In the genomic region with DNA sequence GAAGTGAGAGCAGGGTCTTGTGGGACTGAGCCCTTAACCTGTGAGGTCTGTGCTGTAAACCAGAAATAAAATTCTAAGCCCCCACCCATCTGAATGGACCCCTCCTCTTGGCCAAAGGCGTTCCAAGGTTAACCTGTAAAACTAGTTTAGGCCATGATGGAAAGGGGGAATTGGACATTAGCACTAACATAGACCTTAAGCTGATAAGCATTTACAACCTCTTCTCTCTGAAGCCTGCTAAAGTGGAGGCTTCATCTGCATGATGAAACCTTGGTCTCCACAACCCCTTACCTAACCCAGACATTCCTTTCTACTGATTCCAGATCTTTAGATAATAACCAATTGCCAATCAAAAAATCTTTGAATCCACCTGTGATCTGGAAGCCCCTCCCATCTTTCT, we compare ENCODE assay signal across 20 cellular contexts. TPM values are rescaled to one million over a fixed set of nuclear protein-coding genes. Genes with fewer than 3 reads are reported as not detected.
DNase-seq lines count a peak whose midpoint lies in the region; ATAC-seq and TF ChIP-seq lines count a peak whose summit lies in the region.
"Had no signal": no experiment of that assay in that cellular context is flagged by ENCODE, and none has a peak within 500 bp of the region (broad histone marks: within the 10 kb centered on the region; RNA-seq: fewer than 3 reads in every experiment).

No MANE protein-coding gene starts in this region.

- H3K4me1 ChIP-seq in trophoblast cell (ENCODE audit: control insufficient read depth in 1 of 2, insufficient read depth in 2 of 2, low read length in 2 of 2) (peaks cover 23 to 25% of the 10 kb centered on the region in 2 experiments), esophagus muscularis mucosa (peaks cover 0 to 5% (median 4%) of the 10 kb centered on the region in 4 donors)

- no peak for TF ChIP-seq CTCF in esophagus muscularis mucosa (IDR thresholded peaks at IDR 0.05)

- H3K4me3 ChIP-seq in trophoblast cell (ENCODE audit: low read depth, low read length) (no peak overlapping the region), esophagus muscularis mucosa (no peak overlapping the region)
- H3K4me3 ChIP-seq: BLaER1 had no signal

- H3K27me3 ChIP-seq in trophoblast cell (ENCODE audit: insufficient read depth, low read length) (no peaks in the 10 kb centered on the region), esophagus muscularis mucosa (no peaks in the 10 kb centered on the region)
- H3K27me3 ChIP-seq: BLaER1 had no signal

- DNase-seq in ELF-1 (ENCODE audit: low read depth, low spot score) = peak; percentile 76
- peak; percentile 16 for DNase-seq in left kidney (ENCODE audit: low read depth, low spot score)
- DNase-seq in trophoblast cell = peak in 1 of 2 donors; percentile 20
- no peak for DNase-seq in occipital lobe (lab: John Stamatoyannopoulos, UW)
- DNase-seq in esophagus muscularis mucosa (ENCODE audit: extremely low spot score) = no peak
- no peak for DNase-seq in iPS-NIHi7 (ENCODE audit: extremely low spot score)
- DNase-seq in retina = no peak
- DNase-seq: 8988T; Calu3; CD4-positive, alpha-beta memory T cell; DMS79 treated with DMSO at 0.1 percent for 48 hours; GOT3; H7 had no signal

- H3K27ac ChIP-seq in trophoblast cell (ENCODE audit: low read depth, low read length) (peak overlapping the region; percentile 91), esophagus muscularis mucosa (replicated peaks in 1 of 4) (no peak overlapping the region)
- H3K27ac ChIP-seq: BLaER1 had no signal

- no CpG with 5 or more reads among the region's 1 CpG for WGBS in trophoblast cell (ENCODE audit: extremely low coverage, insufficient coverage, insufficient read length)
- 88% methylated on average over 1 of the region's 1 CpG for WGBS in esophagus muscularis mucosa

- peak overlapping the region; percentile 14 for H4K8ac ChIP-seq in trophoblast cell (ENCODE audit: low read depth, low read length)

- peaks cover 9% of the 10 kb centered on the region for H3K27me3 Mint-ChIP-seq in activated T-helper 17 cell treated with anti-CD3 and anti-CD28 coated beads, Interleukin-2, amount 50 U/mL, for 72 hours

- no peak overlapping the region for H3K9ac ChIP-seq in trophoblast cell (ENCODE audit: low read length)
- H3K9ac ChIP-seq: BLaER1 had no signal

- no peak overlapping the region for H2AK5ac ChIP-seq in trophoblast cell (ENCODE audit: low read length)

- H3K4me1 Mint-ChIP-seq in activated T-helper 17 cell treated with anti-CD3 and anti-CD28 coated beads, Interleukin-2, amount 50 U/mL, for 72 hours = peaks cover 6% of the 10 kb centered on the region

- H3K9me3 Mint-ChIP-seq in activated T-helper 17 cell treated with anti-CD3 and anti-CD28 coated beads, Interleukin-2, amount 50 U/mL, for 72 hours = no peaks in the 10 kb centered on the region
- H3K9me3 Mint-ChIP-seq: CD14-positive monocyte; CD4-positive, alpha-beta memory T cell; IgD-negative memory B cell had no signal

- peak overlapping the region; percentile 71 for H2BK120ac ChIP-seq in trophoblast cell (ENCODE audit: insufficient read depth, low read length, poor library complexity)

- H3K36me3 Mint-ChIP-seq in activated T-helper 17 cell treated with anti-CD3 and anti-CD28 coated beads, Interleukin-2, amount 50 U/mL, for 72 hours (ENCODE audit: low read depth) = no peaks in the 10 kb centered on the region
- H3K36me3 Mint-ChIP-seq: CD14-positive monocyte; CD4-positive, alpha-beta memory T cell had no signal

- no peak for TF ChIP-seq POLR2A in esophagus muscularis mucosa (IDR thresholded peaks at IDR 0.05; ENCODE audit: low read depth)

- H3K36me3 ChIP-seq in trophoblast cell (ENCODE audit: control insufficient read depth in 1 of 2, insufficient read depth in 2 of 2, low read length in 2 of 2) = no peaks in the 10 kb centered on the region
- H3K36me3 ChIP-seq in esophagus muscularis mucosa = no peaks in the 10 kb centered on the region
- H3K36me3 ChIP-seq: BLaER1 had no signal

- peaks cover 21% of the 10 kb centered on the region for H3K79me1 ChIP-seq in trophoblast cell (ENCODE audit: low read length)

- peak overlapping the region; percentile 62 for H3K14ac ChIP-seq in trophoblast cell (ENCODE audit: low read length)

- H3K9me3 ChIP-seq in trophoblast cell (ENCODE audit: insufficient read depth, low read depth, low read length) (no peaks in the 10 kb centered on the region), esophagus muscularis mucosa (no peaks in the 10 kb centered on the region)
- H3K9me3 ChIP-seq: BLaER1 had no signal

- ATAC-seq in activated T-helper 17 cell treated with anti-CD3 and anti-CD28 coated beads, Interleukin-2, amount 50 U/mL, for 72 hours (replicated peaks) = no peak
- ATAC-seq: HepG2 had no signal

- TF ChIP-seq EP300 in esophagus muscularis mucosa (IDR thresholded peaks at IDR 0.05) = no peak

- intact Hi-C loops in esophagus muscularis mucosa (cut with DNase I) = no loop called here

- H3K27ac Mint-ChIP-seq in activated T-helper 17 cell treated with anti-CD3 and anti-CD28 coated beads, Interleukin-2, amount 50 U/mL, for 72 hours = peak overlapping the region; percentile 8
- H3K27ac Mint-ChIP-seq: CD14-positive monocyte, IgD-negative memory B cell had no signal

- H2AFZ ChIP-seq in trophoblast cell (ENCODE audit: insufficient read depth, low read length, poor library complexity) = no peak overlapping the region

- peak overlapping the region; percentile 32 for H3K4me2 ChIP-seq in trophoblast cell (ENCODE audit: low read length)
- H3K4me2 ChIP-seq: BLaER1 had no signal

- H2BK5ac ChIP-seq in trophoblast cell (ENCODE audit: low read depth, low read length, poor library complexity) = peak overlapping the region; percentile 85

- no peak overlapping the region for H3K4me3 Mint-ChIP-seq in activated T-helper 17 cell treated with anti-CD3 and anti-CD28 coated beads, Interleukin-2, amount 50 U/mL, for 72 hours
- H3K4me3 Mint-ChIP-seq: CD14-positive monocyte; CD4-positive, alpha-beta memory T cell; IgD-negative memory B cell had no signal

- no peak overlapping the region for H3K23ac ChIP-seq in trophoblast cell (ENCODE audit: low read length)

- no peak overlapping the region for H4K12ac ChIP-seq in trophoblast cell (ENCODE audit: low read depth, low read length)

- peak overlapping the region; percentile 45 for H2BK12ac ChIP-seq in trophoblast cell (ENCODE audit: low read length)

- no peak overlapping the region for H3K18ac ChIP-seq in trophoblast cell (ENCODE audit: low read length)

- H3K79me2 ChIP-seq in trophoblast cell (ENCODE audit: control insufficient read depth, insufficient read depth, low read length, poor library complexity) = peaks cover 3% of the 10 kb centered on the region

- H4K91ac ChIP-seq in trophoblast cell (ENCODE audit: low read depth, low read length) = peak overlapping the region; percentile 55

- H3K4ac ChIP-seq in trophoblast cell (ENCODE audit: low read depth, low read length) = no peak overlapping the region

RNA-seq across cellular contexts. Expression of gene PIGT, which starts 25.8 kb away (rescaled TPM):
- total RNA-seq in activated T-helper 17 cell treated with anti-CD3 and anti-CD28 coated beads, Interleukin-2, amount 50 U/mL, for 72 hours = 10 to 100 TPM; 34.4 to 67.9 TPM
- 72.1 and 75.4 TPM in 2 replicates for polyA plus RNA-seq in trophoblast cell (2013)
- 12.0 TPM for total RNA-seq in occipital lobe
- 10 to 100 TPM; 64.4 to 90.9 (median 80.4) TPM for total RNA-seq in esophagus muscularis mucosa

RNA-seq across cellular contexts. Expression of gene WFDC2, which starts 27.8 kb away (rescaled TPM):
- total RNA-seq in activated T-helper 17 cell treated with anti-CD3 and anti-CD28 coated beads, Interleukin-2, amount 50 U/mL, for 72 hours = 1 to 10 TPM in 1 of 2 donors, not detected in 1; 3.5 TPM
- polyA plus RNA-seq in trophoblast cell (2013) = 114 and 119 TPM in 2 replicates
- total RNA-seq in occipital lobe (3.4 TPM), esophagus muscularis mucosa (1 to 10 TPM in 2 of 4 donors, not detected in 2; 2.1 to 2.6 TPM)
- total RNA-seq: A673, HepG2 had no signal
- polyA plus RNA-seq: AG04450; CD14-positive monocyte; CD4-positive, alpha-beta memory T cell had no signal

RNA-seq across cellular contexts. Expression of gene DBNDD2, which starts 33.7 kb away (rescaled TPM):
- 10 to 100 TPM in 1 of 2 donors, 1 to 10 TPM in 1; 4.6 to 12.5 TPM for total RNA-seq in activated T-helper 17 cell treated with anti-CD3 and anti-CD28 coated beads, Interleukin-2, amount 50 U/mL, for 72 hours
- 10.9 and 13.1 TPM in 2 replicates for polyA plus RNA-seq in trophoblast cell (2013)
- total RNA-seq in occipital lobe (5.9 TPM), esophagus muscularis mucosa (100 to 1,000 TPM in 2 of 4 donors, 10 to 100 TPM in 2; 63.0 to 130 (median 109) TPM)
- polyA plus RNA-seq: IgD-negative memory B cell had no signal

Comparison
In these comparisons a context has a peak if more than half of its experiments do, and no peak if none do; other contexts are left out.
1. DNase-seq: peak in ELF-1 (single experiment) and left kidney (single experiment); none in occipital lobe (single experiment), esophagus muscularis mucosa (single experiment), iPS-NIHi7 (single experiment) and retina (single experiment).